ENCODE assay signal across 8 cellular contexts in the genomic region with DNA sequence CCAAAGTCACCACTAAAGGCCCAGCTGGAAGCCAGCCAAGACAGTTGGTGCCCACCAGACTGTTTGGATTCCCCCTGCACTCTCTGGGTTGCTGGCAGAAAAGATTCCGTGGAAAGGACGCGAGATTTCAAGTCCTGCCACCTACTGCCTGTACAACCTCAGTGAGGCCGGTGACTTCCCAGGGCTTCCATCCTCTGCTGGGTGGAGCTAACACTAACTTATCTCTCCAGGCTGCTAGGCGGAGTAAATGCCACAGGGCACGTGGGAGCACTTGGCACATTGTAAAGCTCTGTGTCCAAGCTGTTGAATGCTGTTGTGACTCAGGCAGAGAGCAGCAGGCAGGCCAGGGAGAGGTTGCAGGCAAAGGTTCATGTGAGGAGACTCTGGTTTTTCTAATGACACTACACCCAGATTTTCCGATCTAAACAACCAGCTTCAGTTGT. TPM values are rescaled to one million over a fixed set of nuclear protein-coding genes. Genes with fewer than 3 reads are reported as not detected.
DNase-seq lines count a peak whose midpoint lies in the region; ATAC-seq and TF ChIP-seq lines count a peak whose summit lies in the region.

No MANE protein-coding gene starts in this region.

- peaks cover 56% of the 10 kb centered on the region for H3K4me1 Mint-ChIP-seq in nephron progenitor cell
- no peaks in the 10 kb centered on the region for H3K4me1 Mint-ChIP-seq in CD4-positive, alpha-beta T cell (ENCODE audit: low read depth)
- peaks cover 3% of the 10 kb centered on the region for H3K4me1 Mint-ChIP-seq in activated CD4-positive, alpha-beta T cell treated with anti-CD3 and anti-CD28 coated beads, Interleukin-2, amount 10 ng/mL, durations not matched to agents 24 days and 14 days

- intact Hi-C loops in CD4-positive, alpha-beta T cell (cut with DNase I, micrococcal nuclease), result loop anchor here in 1 of 2 experiments (10.0 kb wide), 1 partner anchor 109 kb away; no protein-coding TSS in a partner anchor
- intact Hi-C loops in activated CD4-positive, alpha-beta T cell treated with anti-CD3 and anti-CD28 coated beads, Interleukin-2, amount 10 ng/mL, durations not matched to agents 24 days and 14 days (cut with micrococcal nuclease), result no loop called here

- CTCF ChIA-PET in CD4-positive, alpha-beta T cell (lab: Charles Lee), result no interaction called here

- no peaks in the 10 kb centered on the region for H3K36me3 ChIP-seq in lung (ENCODE audit: control insufficient read depth in 2 of 2, insufficient read depth in 2 of 2, low read length in 2 of 2)

- peak overlapping the region; percentile 90 to 93 for H3K27ac ChIP-seq in lung (ENCODE audit: low read depth in 1 of 2, low read length in 1 of 2)
- H3K27ac ChIP-seq in CD4-positive, alpha-beta T cell (ENCODE audit: low read depth, low read length), result no peak overlapping the region

- H3K4me3 Mint-ChIP-seq in nephron progenitor cell, result no peak overlapping the region
- no peak overlapping the region for H3K4me3 Mint-ChIP-seq in CD4-positive, alpha-beta T cell
- H3K4me3 Mint-ChIP-seq in activated CD4-positive, alpha-beta T cell treated with anti-CD3 and anti-CD28 coated beads, Interleukin-2, amount 10 ng/mL, durations not matched to agents 24 days and 14 days, result no peak overlapping the region

- POLR2A ChIA-PET in CD4-positive, alpha-beta T cell (lab: Charles Lee), result no interaction called here

- H3K27me3 Mint-ChIP-seq in nephron progenitor cell (ENCODE audit: low read depth, poor library complexity), result peaks cover 19% of the 10 kb centered on the region
- no peaks in the 10 kb centered on the region for H3K27me3 Mint-ChIP-seq in CD4-positive, alpha-beta T cell
- H3K27me3 Mint-ChIP-seq in activated CD4-positive, alpha-beta T cell treated with anti-CD3 and anti-CD28 coated beads, Interleukin-2, amount 10 ng/mL, durations not matched to agents 24 days and 14 days, result no peaks in the 10 kb centered on the region

- H3K9me3 Mint-ChIP-seq in nephron progenitor cell, result no peaks in the 10 kb centered on the region
- no peaks in the 10 kb centered on the region for H3K9me3 Mint-ChIP-seq in CD4-positive, alpha-beta T cell
- H3K9me3 Mint-ChIP-seq in activated CD4-positive, alpha-beta T cell treated with anti-CD3 and anti-CD28 coated beads, Interleukin-2, amount 10 ng/mL, durations not matched to agents 24 days and 14 days, result no peaks in the 10 kb centered on the region

- DNase-seq in DMS153 treated with DMSO at 0.1 percent for 48 hours (lab: John Stamatoyannopoulos, UW; ENCODE audit: unreplicated experiment) (peak; percentile 93), NCI-H2196 (lab: John Stamatoyannopoulos, UW; ENCODE audit: unreplicated experiment) (peak; percentile 91), choroid plexus epithelial cell (ENCODE audit: low read depth) (peak; percentile 94), lung (ENCODE audit: low spot score) (peak; percentile 90), nephron progenitor cell (no peak), NCI-H1930 (lab: John Stamatoyannopoulos, UW) (no peak)
- no peak for DNase-seq in CD4-positive, alpha-beta T cell
- no peak for DNase-seq in activated CD4-positive, alpha-beta T cell treated with anti-CD3 and anti-CD28 coated beads, Interleukin-2, amount 10 ng/mL, durations not matched to agents 24 days and 14 days

- no peak overlapping the region for H3K27ac Mint-ChIP-seq in nephron progenitor cell
- H3K27ac Mint-ChIP-seq in CD4-positive, alpha-beta T cell, result no peak overlapping the region
- H3K27ac Mint-ChIP-seq in activated CD4-positive, alpha-beta T cell treated with anti-CD3 and anti-CD28 coated beads, Interleukin-2, amount 10 ng/mL, durations not matched to agents 24 days and 14 days, result no peak overlapping the region

- peaks cover 12 to 22% of the 10 kb centered on the region in 2 donors for H3K4me1 ChIP-seq in lung (ENCODE audit: control insufficient read depth in 2 of 2, insufficient read depth in 2 of 2, low read length in 2 of 2)

- no peaks in the 10 kb centered on the region for H3K9me3 ChIP-seq in lung (ENCODE audit: control insufficient read depth in 2 of 2, insufficient read depth in 1 of 2, low read length in 1 of 2)
- H3K9me3 ChIP-seq in CD4-positive, alpha-beta T cell (ENCODE audit: control insufficient read depth, low read length), result no peaks in the 10 kb centered on the region

- WGBS in lung, 2 donors, result 39 to 77% methylated on average over 7 of the region's 7 CpGs

- ATAC-seq in lung (ENCODE audit: insufficient read depth, low FRiP score), result peak; percentile 90
- ATAC-seq in CD4-positive, alpha-beta T cell (ENCODE audit: poor library complexity), result no peak

- no peak overlapping the region for H3K4me3 ChIP-seq in choroid plexus epithelial cell (ENCODE audit: low read depth, low read length)
- H3K4me3 ChIP-seq in lung, result no peak overlapping the region

- H3K36me3 Mint-ChIP-seq in nephron progenitor cell (ENCODE audit: low read depth), result no peaks in the 10 kb centered on the region
- H3K36me3 Mint-ChIP-seq in CD4-positive, alpha-beta T cell (ENCODE audit: low read depth), result no peaks in the 10 kb centered on the region
- no peaks in the 10 kb centered on the region for H3K36me3 Mint-ChIP-seq in activated CD4-positive, alpha-beta T cell treated with anti-CD3 and anti-CD28 coated beads, Interleukin-2, amount 10 ng/mL, durations not matched to agents 24 days and 14 days (ENCODE audit: low read depth)

- no peaks in the 10 kb centered on the region for H3K27me3 ChIP-seq in lung (ENCODE audit: control insufficient read depth, insufficient read depth)
- no peaks in the 10 kb centered on the region for H3K27me3 ChIP-seq in CD4-positive, alpha-beta T cell (ENCODE audit: control insufficient read depth, insufficient read depth, low read length)

- peak; percentile 25 for TF ChIP-seq CTCF in choroid plexus epithelial cell (conservative IDR thresholded peaks at IDR 0.05; ENCODE audit: low read depth, low read length)
- TF ChIP-seq CTCF in lung (IDR thresholded peaks at IDR 0.05; ENCODE audit: control extremely low read depth, extremely low read depth), result no peak
- TF ChIP-seq CTCF in nephron progenitor cell (IDR thresholded peaks at IDR 0.05), result no peak
- TF ChIP-seq CTCF in CD4-positive, alpha-beta T cell (IDR thresholded peaks at IDR 0.05), result no peak

RNA-seq across cellular contexts. Expression of gene CDON, which starts 50.9 kb away (rescaled TPM):
- 10 to 100 TPM; 17.8 to 25.6 TPM for total RNA-seq in lung
- 1 to 10 TPM; 1.5 to 1.9 TPM for polyA plus RNA-seq in lung
- total RNA-seq in CD4-positive, alpha-beta T cell, result 1 to 10 TPM; 1.9 to 2.7 TPM
- total RNA-seq in activated CD4-positive, alpha-beta T cell treated with anti-CD3 and anti-CD28 coated beads, Interleukin-2, amount 10 ng/mL, durations not matched to agents 24 days and 14 days, result 1.9 TPM in 2 replicates

Comparison
In these comparisons a context has a peak if more than half of its experiments do, and no peak if none do; other contexts are left out.
1. DNase-seq: peak in DMS153 treated with DMSO at 0.1 percent for 48 hours (single experiment), NCI-H2196 (single experiment), choroid plexus epithelial cell (single experiment) and lung (single experiment); none in nephron progenitor cell (single experiment), NCI-H1930 (0 of 2), CD4-positive, alpha-beta T cell (0 of 10) and activated CD4-positive, alpha-beta T cell treated with anti-CD3 and anti-CD28 coated beads, Interleukin-2, amount 10 ng/mL, durations not matched to agents 24 days and 14 days (single experiment).